Comparison of ENCODE assay signal across 18 cellular contexts in genomic region chr2:199922856-199923255, GRCh38. TPM values are rescaled to one million over a fixed set of nuclear protein-coding genes. Genes with fewer than 3 reads are reported as not detected.
A peak's percentile ranks its signal among the peaks of the same experiment; 100 is the strongest.
DNase-seq lines count a peak whose midpoint lies in the region; ATAC-seq and TF ChIP-seq lines count a peak whose summit lies in the region.
"Had no signal": no experiment of that assay in that cellular context is flagged by ENCODE, and none has a peak within 500 bp of the region (broad histone marks: within the 10 kb centered on the region; RNA-seq: fewer than 3 reads in every experiment).

No MANE protein-coding gene starts in this region.

- H3K27me3 Mint-ChIP-seq in MCF 10A (ENCODE audit: insufficient read depth, unreplicated experiment): no peaks in the 10 kb centered on the region
- no peaks in the 10 kb centered on the region for H3K27me3 Mint-ChIP-seq in stimulated activated memory B cell treated with anti-CD40 and anti-IgM and Interleukin-4, amounts not matched to agents 10 μg/mL and 1 μg/mL and 100 μg/mL, for 72 hours

- H3K9ac ChIP-seq in mammary epithelial cell (ENCODE audit: insufficient read depth, low read length): no peak overlapping the region
- H3K9ac ChIP-seq: KMS-11 had no signal

- H3K9me3 ChIP-seq in mammary epithelial cell (replicated peaks; ENCODE audit: insufficient read depth, low read length) (no peaks in the 10 kb centered on the region), OCI-LY7 (ENCODE audit: low read length) (peaks cover 21% of the 10 kb centered on the region; the same call in 1 of the 2 replicates)
- H3K9me3 ChIP-seq: heart left ventricle, tibial nerve had no signal

- intact Hi-C loops in MCF 10A (cut with micrococcal nuclease) (no loop called here), mammary epithelial cell (cut with micrococcal nuclease) (no loop called here), OCI-LY7 (cut with micrococcal nuclease; ENCODE audit: unreplicated experiment) (no loop called here)

- POLR2A ChIA-PET in MCF 10A (lab: Yijun Ruan, JAX): interaction anchor here (0.9 to 1.9 kb wide), 4 partner anchors 8 to 199 kb away, joined by 4 to 11 read pairs (median 4); no protein-coding TSS in a partner anchor
- POLR2A ChIA-PET in OCI-LY7 (lab: Charles Lee): interaction anchor here (1.1 to 1.6 kb wide), 4 partner anchors 10 to 598 kb away, joined by 3 to 4 read pairs (median 4); no protein-coding TSS in a partner anchor

- TF ChIP-seq CTCF in MCF 10A (IDR thresholded peaks at IDR 0.05; ENCODE audit: unreplicated experiment): no peak
- TF ChIP-seq CTCF in mammary epithelial cell (conservative IDR thresholded peaks at IDR 0.05 in 1 of 2, IDR thresholded peaks at IDR 0.05 in 1 of 2; ENCODE audit: extremely low read depth in 1 of 2, insufficient read depth in 1 of 2, low read depth in 1 of 2, low read length in 2 of 2): no peak
- no peak for TF ChIP-seq CTCF in OCI-LY7 (conservative IDR thresholded peaks at IDR 0.05; ENCODE audit: low read length)
- no peak for TF ChIP-seq CTCF in epithelial cell of esophagus (IDR thresholded peaks at IDR 0.05; ENCODE audit: insufficient read depth, low read depth, low read length, missing control alignments)

- ATAC-seq in stimulated activated memory B cell treated with anti-CD40 and anti-IgM and Interleukin-4, amounts not matched to agents 10 μg/mL and 1 μg/mL and 100 μg/mL, for 72 hours: no peak

- no peak overlapping the region for H3K4me3 ChIP-seq in mammary epithelial cell (replicated peaks in 1 of 3; ENCODE audit: insufficient read depth in 1 of 3, low read depth in 2 of 3, low read length in 3 of 3)
- H3K4me3 ChIP-seq in OCI-LY7 (ENCODE audit: low read depth, low read length, poor library complexity, severe bottlenecking): no peak overlapping the region
- H3K4me3 ChIP-seq in epithelial cell of esophagus (ENCODE audit: low read length): no peak overlapping the region
- H3K4me3 ChIP-seq: heart left ventricle, tibial nerve had no signal

- no peaks in the 10 kb centered on the region for H3K9me3 Mint-ChIP-seq in MCF 10A (ENCODE audit: unreplicated experiment)
- no peaks in the 10 kb centered on the region for H3K9me3 Mint-ChIP-seq in stimulated activated memory B cell treated with anti-CD40 and anti-IgM and Interleukin-4, amounts not matched to agents 10 μg/mL and 1 μg/mL and 100 μg/mL, for 72 hours
- H3K9me3 Mint-ChIP-seq: activated T-helper 2 cell treated with anti-CD3 and anti-CD28 coated beads, Interferon-gamma antibody, Interleukin-2, Interleukin-4, amounts not matched to agents 10 μg/mL and 5 μg/mL and 100 μg/mL, durations not matched to agents 14 hours and 24 hours and 36 hours had no signal

- H4K20me1 ChIP-seq in mammary epithelial cell (ENCODE audit: insufficient read depth, low read length): no peaks in the 10 kb centered on the region
- no peaks in the 10 kb centered on the region; the same call in 1 of the 2 replicates for H4K20me1 ChIP-seq in OCI-LY7 (ENCODE audit: insufficient read depth, low read length)

- H3K36me3 Mint-ChIP-seq in MCF 10A (ENCODE audit: insufficient read depth, unreplicated experiment): peaks cover 52% of the 10 kb centered on the region
- H3K36me3 Mint-ChIP-seq in stimulated activated memory B cell treated with anti-CD40 and anti-IgM and Interleukin-4, amounts not matched to agents 10 μg/mL and 1 μg/mL and 100 μg/mL, for 72 hours: peaks cover 32% of the 10 kb centered on the region

- in situ Hi-C loops in mammary epithelial cell (cut with MboI; ENCODE audit: low sequenced_read_pairs in 2 of 2): no loop called here

- no peaks in the 10 kb centered on the region for H3K9me2 ChIP-seq in OCI-LY7 (ENCODE audit: insufficient read depth, low read length)

- H3K27ac ChIP-seq in mammary epithelial cell (ENCODE audit: insufficient read depth, low read depth, low read length) (no peak overlapping the region), OCI-LY7 (ENCODE audit: low read depth, low read length, poor library complexity, severe bottlenecking) (no peak overlapping the region)
- H3K27ac ChIP-seq: heart left ventricle, KMS-11, tibial nerve had no signal

- CTCF ChIA-PET in MCF 10A (lab: Yijun Ruan, JAX) (interaction anchor here (0.7 to 1.4 kb wide), 2 partner anchors 70 to 875 kb away, joined by 3 read pairs; no protein-coding TSS in a partner anchor), mammary epithelial cell (lab: Charles Lee; ENCODE audit: low non-redundant PET) (no interaction called here), OCI-LY7 (lab: Charles Lee; ENCODE audit: unreplicated experiment) (no interaction called here)

- H2AFZ ChIP-seq in mammary epithelial cell (ENCODE audit: low read depth, low read length) (no peak overlapping the region), OCI-LY7 (ENCODE audit: low read length) (no peak overlapping the region)

- H3K4me3 Mint-ChIP-seq in MCF 10A (ENCODE audit: unreplicated experiment): no peak overlapping the region
- H3K4me3 Mint-ChIP-seq in stimulated activated memory B cell treated with anti-CD40 and anti-IgM and Interleukin-4, amounts not matched to agents 10 μg/mL and 1 μg/mL and 100 μg/mL, for 72 hours: no peak overlapping the region
- H3K4me3 Mint-ChIP-seq: T-helper 1 cell treated with Interleukin-12 subunit alpha and Interleukin-12 subunit beta and Interleukin-4 antibody, amounts not matched to agents 30 μg/mL and 1 μg/mL, for 36 hours had no signal

- H3K4me1 ChIP-seq in mammary epithelial cell (ENCODE audit: insufficient read depth, low read length) (peaks cover 4% of the 10 kb centered on the region), OCI-LY7 (ENCODE audit: insufficient read depth, low read length, poor library complexity, severe bottlenecking) (peaks cover 11% of the 10 kb centered on the region)

- no peaks in the 10 kb centered on the region for H3K27me3 ChIP-seq in mammary epithelial cell (ENCODE audit: insufficient read depth, low read length)
- H3K27me3 ChIP-seq: heart left ventricle, tibial nerve had no signal

- BruUV-seq in MCF 10A (replicated peaks; lab: Mats Ljungman, UMichigan): no TSS peak
- BruUV-seq in mammary epithelial cell (replicated peaks; lab: Mats Ljungman, UMichigan): no TSS peak
- no TSS peak for BruUV-seq in OCI-LY7 (replicated peaks; lab: Mats Ljungman, UMichigan)

- peaks cover 16% of the 10 kb centered on the region for H3K36me3 ChIP-seq in mammary epithelial cell (ENCODE audit: insufficient read depth, low read length)
- H3K36me3 ChIP-seq in OCI-LY7 (ENCODE audit: insufficient read depth, low read length): peaks cover 95% of the 10 kb centered on the region

- WGBS in mammary epithelial cell (ENCODE audit: low coverage, missing lambda C conversion rate): 65% methylated on average over 5 of the region's 5 CpGs

- H3K4me2 ChIP-seq in mammary epithelial cell (ENCODE audit: insufficient read depth, low read depth, low read length): no peak overlapping the region
- H3K4me2 ChIP-seq in OCI-LY7 (ENCODE audit: low read length): no peak overlapping the region
- H3K4me2 ChIP-seq: KMS-11 had no signal

- peak overlapping the region; percentile 8 for H3K27ac Mint-ChIP-seq in MCF 10A (ENCODE audit: low read depth, unreplicated experiment)
- peak overlapping the region; percentile 42 for H3K27ac Mint-ChIP-seq in stimulated activated memory B cell treated with anti-CD40 and anti-IgM and Interleukin-4, amounts not matched to agents 10 μg/mL and 1 μg/mL and 100 μg/mL, for 72 hours
- H3K27ac Mint-ChIP-seq: activated T-helper 2 cell treated with anti-CD3 and anti-CD28 coated beads, Interferon-gamma antibody, Interleukin-2, Interleukin-4, amounts not matched to agents 10 μg/mL and 5 μg/mL and 100 μg/mL, durations not matched to agents 14 hours and 24 hours and 36 hours; T-helper 1 cell treated with Interleukin-12 subunit alpha and Interleukin-12 subunit beta and Interleukin-4 antibody, amounts not matched to agents 30 μg/mL and 1 μg/mL, for 36 hours had no signal

- H3K79me2 ChIP-seq in mammary epithelial cell (ENCODE audit: insufficient read depth, low read length) (peaks cover 86% of the 10 kb centered on the region), OCI-LY7 (ENCODE audit: insufficient read depth, low read depth, low read length) (peaks cover 97% of the 10 kb centered on the region)

- dilution Hi-C loops in mammary epithelial cell (cut with HindIII; ENCODE audit: low sequenced_read_pairs): no loop called here

- peaks cover 14% of the 10 kb centered on the region for H3K4me1 Mint-ChIP-seq in MCF 10A (ENCODE audit: insufficient read depth, unreplicated experiment)
- peaks cover 20% of the 10 kb centered on the region for H3K4me1 Mint-ChIP-seq in stimulated activated memory B cell treated with anti-CD40 and anti-IgM and Interleukin-4, amounts not matched to agents 10 μg/mL and 1 μg/mL and 100 μg/mL, for 72 hours

- DNase-seq in MCF 10A (ENCODE audit: unreplicated experiment): no peak
- DNase-seq in mammary epithelial cell: no peak
- peak; percentile 11 for DNase-seq in OCI-LY7 (ENCODE audit: low spot score)
- peak; percentile 5 for DNase-seq in epithelial cell of esophagus (ENCODE audit: low read depth)
- DNase-seq in NCI-H1048 (lab: John Stamatoyannopoulos, UW): no peak
- no peak for DNase-seq in stimulated activated CD4-positive, alpha-beta T cell treated with anti-CD3 and anti-CD28 coated beads, Interleukin-4, amount 100 ng/mL, for 24 hours
- no peak for DNase-seq in SW480 (ENCODE audit: low spot score)
- DNase-seq: activated CD4-positive, alpha-beta T cell treated with anti-CD3 and anti-CD28 coated beads, Interleukin-2, amount 50 U/mL, for 48 hours; heart left ventricle; NCI-H2029 treated with DMSO at 0.1 percent for 48 hours; NK-92 treated with Interleukin-12 subunit alpha and Interleukin-12 subunit beta, amount 100 ng/mL, for 24 hours; posterior cingulate gyrus; stimulated activated CD4-positive, alpha-beta T cell treated with anti-CD3 and anti-CD28 coated beads, Interleukin-15, amount 100 ng/mL, for 24 hours had no signal

RNA-seq across cellular contexts. Expression of gene C2orf69, which starts 11.8 kb away (rescaled TPM):
- total RNA-seq in MCF 10A (2022) (8.3 and 8.6 TPM in 2 replicates), mammary epithelial cell (10 to 100 TPM; 12.7 to 16.5 TPM), OCI-LY7 (2022) (17.5 and 18.9 TPM in 2 replicates)
- polyA plus RNA-seq in mammary epithelial cell: 3.9 TPM
- polyA minus RNA-seq in mammary epithelial cell: 9.1 TPM
- total RNA-seq in OCI-LY7 (2014; rRNA removed; shearing (Covaris generic)): 10.7 and 14.0 TPM in 2 replicates

RNA-seq across cellular contexts. Expression of gene TYW5, which starts 32.4 kb away (rescaled TPM):
- total RNA-seq in MCF 10A (2022): 9.7 and 11.1 TPM in 2 replicates
- total RNA-seq in mammary epithelial cell: 10 to 100 TPM; 11.0 to 11.2 TPM
- 3.6 TPM for polyA plus RNA-seq in mammary epithelial cell
- 1.2 TPM for polyA minus RNA-seq in mammary epithelial cell
- total RNA-seq in OCI-LY7 (2014; rRNA removed; shearing (Covaris generic)): 5.1 and 7.1 TPM in 2 replicates
- 7.7 and 8.9 TPM in 2 replicates for total RNA-seq in OCI-LY7 (2022)

RNA-seq across cellular contexts. Expression of gene MAIP1, which starts 32.5 kb away (rescaled TPM):
- total RNA-seq in MCF 10A (2022) (17.7 and 24.1 TPM in 2 replicates), mammary epithelial cell (10 to 100 TPM; 20.4 to 23.2 TPM), OCI-LY7 (2022) (23.3 and 29.8 TPM in 2 replicates)
- 13.0 TPM for polyA plus RNA-seq in mammary epithelial cell
- 0.78 TPM for polyA minus RNA-seq in mammary epithelial cell
- total RNA-seq in OCI-LY7 (2014; rRNA removed; shearing (Covaris generic)): 13.7 and 25.3 TPM in 2 replicates

Comparison
In these comparisons a context has a peak if more than half of its experiments do, and no peak if none do; other contexts are left out.
1. DNase-seq: peak in OCI-LY7 (single experiment) and epithelial cell of esophagus (single experiment); none in MCF 10A (single experiment), mammary epithelial cell (single experiment), NCI-H1048 (single experiment), stimulated activated CD4-positive, alpha-beta T cell treated with anti-CD3 and anti-CD28 coated beads, Interleukin-4, amount 100 ng/mL, for 24 hours (single experiment) and SW480 (single experiment).